In the genomic region with DNA sequence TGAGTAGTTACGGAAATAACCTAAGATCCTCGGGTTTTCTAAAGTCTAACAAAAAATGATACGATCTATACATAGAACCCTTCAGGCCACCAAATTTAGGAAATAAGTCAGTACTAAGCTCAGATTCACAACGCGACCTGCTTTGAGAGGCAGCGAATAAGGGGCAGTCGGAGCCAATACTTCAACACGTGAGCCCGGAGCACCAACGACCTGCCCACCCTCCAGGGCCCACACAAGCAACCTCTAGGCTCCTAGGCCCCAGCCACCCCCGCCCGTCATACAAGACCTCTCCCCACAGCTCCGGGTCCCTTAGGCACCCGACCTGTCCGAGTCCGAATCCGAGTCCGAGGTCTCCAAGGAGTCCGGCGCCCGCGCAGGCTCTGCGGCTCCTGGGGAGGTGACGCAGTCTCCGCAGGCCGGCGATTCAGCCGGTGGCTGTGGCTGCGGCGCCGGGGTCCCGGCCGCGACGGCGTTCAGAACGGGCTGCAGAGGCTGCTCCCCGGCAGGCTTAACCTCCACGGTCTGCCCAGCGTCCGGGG, we compare ENCODE assay signal across 8 cellular contexts. TPM values are rescaled to one million over a fixed set of nuclear protein-coding genes. Genes with fewer than 3 reads are reported as not detected.
A peak's percentile ranks its signal among the peaks of the same experiment; 100 is the strongest.
DNase-seq lines count a peak whose midpoint lies in the region; ATAC-seq and TF ChIP-seq lines count a peak whose summit lies in the region.

No MANE protein-coding gene starts in this region.

- TF ChIP-seq POLR2A in erythroblast (IDR thresholded peaks at IDR 0.05; ENCODE audit: low read length), result no peak

- peak; percentile 52 for ATAC-seq in HG02870 (IDR thresholded peaks at IDR 0.05; ENCODE audit: unreplicated experiment)

- peak; percentile 20 for DNase-seq in NCI-H2227 (lab: John Stamatoyannopoulos, UW; ENCODE audit: unreplicated experiment)
- DNase-seq in NCI-H2227 treated with DMSO at 0.1 percent for 48 hours (lab: John Stamatoyannopoulos, UW), result no peak
- peak; percentile 19 to 45 for DNase-seq in NOMO-1 (lab: John Stamatoyannopoulos, UW; ENCODE audit: unreplicated experiment in 2 of 2)
- peak; percentile 36 for DNase-seq in activated T-cell treated with anti-CD3 and anti-CD28 coated beads for 1 hour (ENCODE audit: low read depth)
- DNase-seq in erythroblast (lab: John Stamatoyannopoulos, UW), result peak; percentile 76
- peak; percentile 51 for DNase-seq in myocyte (ENCODE audit: low read depth)
- DNase-seq in stimulated activated CD8-positive, alpha-beta memory T cell treated with anti-CD3 and anti-CD28 coated beads, Interleukin-7, amount 100 ng/mL, for 4 hours (ENCODE audit: low read depth in 2 of 2), result peak; percentile 38 to 44

RNA-seq across cellular contexts. Expression of a gene that starts 0.6 kb away (rescaled TPM):
- total RNA-seq in myocyte, result 18.9 and 19.2 TPM in 2 replicates
- 8.4 TPM for polyA plus RNA-seq in myocyte (2012)
